ENCODE assay signal across 33 cellular contexts in genomic region chr2:14270036-14270582, GRCh38.
"Had no signal": no experiment of that assay in that cellular context is flagged by ENCODE, and none has a peak within 500 bp of the region (broad histone marks: within the 10 kb centered on the region; RNA-seq: fewer than 3 reads in every experiment).

No MANE protein-coding gene starts in this region.

- H3K36me3 ChIP-seq: ascending aorta, breast epithelium, esophagus muscularis mucosa, gastroesophageal sphincter, WERI-Rb-1 had no signal

- H3K27ac ChIP-seq: ascending aorta, breast epithelium, coronary artery, dorsolateral prefrontal cortex, esophagus muscularis mucosa, foreskin keratinocyte, gastroesophageal sphincter, WERI-Rb-1 had no signal

- H3K4me3 ChIP-seq: ascending aorta, breast epithelium, coronary artery, dorsolateral prefrontal cortex, esophagus muscularis mucosa, gastroesophageal sphincter had no signal

- H3K27me3 Mint-ChIP-seq: activated B cell treated with CpG ODN at 0.5 μM for 24 hours; activated CD8-positive, alpha-beta T cell treated with anti-CD3 and anti-CD28 coated beads for 36 hours; activated naive CD8-positive, alpha-beta T cell; activated T-helper 17 cell treated with anti-CD3 and anti-CD28 coated beads, Interleukin-2, amount 50 U/mL, for 72 hours; central memory CD8-positive, alpha-beta T cell; dendritic cell treated with granulocyte-macrophage colony-stimulating factor and Interleukin-4, amounts not matched to agents 40 ng/mL and 50 ng/mL, for 4 days; T-helper 17 cell had no signal

- H3K27me3 ChIP-seq: ascending aorta, breast epithelium, dorsolateral prefrontal cortex, esophagus muscularis mucosa, foreskin keratinocyte, gastroesophageal sphincter had no signal

- DNase-seq: activated B cell treated with CpG ODN at 0.5 μM for 24 hours; activated CD4-positive, alpha-beta T cell treated with anti-CD3 and anti-CD28 coated beads for 48 hours; activated CD4-positive, alpha-beta T cell treated with anti-CD3 and anti-CD28 coated beads, Interleukin-2, amount 50 U/mL, for 1 hour; activated CD4-positive, alpha-beta T cell treated with anti-CD3 and anti-CD28 coated beads, Interleukin-2, amount 50 U/mL, for 48 hours; activated CD8-positive, alpha-beta memory T cell treated with anti-CD3 and anti-CD28 coated beads for 24 hours; activated CD8-positive, alpha-beta T cell treated with anti-CD3 and anti-CD28 coated beads for 36 hours; activated effector memory CD4-positive, alpha-beta T cell treated with Interleukin-2 at 50 U/mL for 16 hours; activated gamma-delta T cell treated with Interleukin-2 at 50 U/mL for 16 hours; activated naive CD4-positive, alpha-beta T cell treated with anti-CD3 and anti-CD28 coated beads, Interleukin-2, amount 50 U/mL, for 16 hours; activated naive CD4-positive, alpha-beta T cell treated with Interleukin-2 at 50 U/mL for 16 hours; activated T-cell treated with anti-CD3 and anti-CD28 coated beads, Interleukin-2, amount 50 U/mL, for 4 hours; amygdala; dorsolateral prefrontal cortex; effector memory CD4-positive, alpha-beta T cell; endodermal cell; erythroblast; foreskin keratinocyte; T-helper 1 cell; T-helper 17 cell; T1000; WERI-Rb-1 had no signal

- H3K9me3 ChIP-seq: ascending aorta, breast epithelium, esophagus muscularis mucosa, gastroesophageal sphincter had no signal

- ATAC-seq: activated CD4-positive, CD25-positive, alpha-beta regulatory T cell treated with anti-CD3 and anti-CD28 coated beads, Interleukin-2, amount 50 U/mL, for 24 hours; activated CD8-positive, alpha-beta T cell treated with anti-CD3 and anti-CD28 coated beads for 36 hours; activated T-cell treated with anti-CD3 and anti-CD28 coated beads, Interleukin-2, amount 50 U/mL, for 4 hours; activated T-helper 17 cell treated with anti-CD3 and anti-CD28 coated beads, Interleukin-2, amount 50 U/mL, for 72 hours; foreskin keratinocyte; gastroesophageal sphincter; T-helper 17 cell had no signal

- H3K36me3 Mint-ChIP-seq: activated naive CD8-positive, alpha-beta T cell; brain had no signal

- H3K4me3 Mint-ChIP-seq: activated B cell treated with CpG ODN at 0.5 μM for 24 hours; activated CD8-positive, alpha-beta T cell treated with anti-CD3 and anti-CD28 coated beads for 36 hours; activated naive CD8-positive, alpha-beta T cell; activated T-cell treated with anti-CD3 and anti-CD28 coated beads, Interleukin-2, amount 50 U/mL, for 4 hours; activated T-helper 17 cell treated with anti-CD3 and anti-CD28 coated beads, Interleukin-2, amount 50 U/mL, for 72 hours; brain; central memory CD8-positive, alpha-beta T cell; dendritic cell treated with granulocyte-macrophage colony-stimulating factor and Interleukin-4, amounts not matched to agents 40 ng/mL and 50 ng/mL, for 4 days; endodermal cell; T-helper 17 cell; T-helper 2 cell treated with Interferon-gamma antibody and Interleukin-4, amounts not matched to agents 5 μg/mL and 100 μg/mL, for 36 hours had no signal

- H3K4me1 Mint-ChIP-seq: activated B cell treated with CpG ODN at 0.5 μM for 24 hours; activated T-helper 17 cell treated with anti-CD3 and anti-CD28 coated beads, Interleukin-2, amount 50 U/mL, for 72 hours; brain; central memory CD8-positive, alpha-beta T cell; endodermal cell; T-helper 17 cell had no signal

- H3K27ac Mint-ChIP-seq: activated B cell treated with CpG ODN at 0.5 μM for 24 hours; activated CD8-positive, alpha-beta T cell treated with anti-CD3 and anti-CD28 coated beads for 36 hours; activated naive CD8-positive, alpha-beta T cell; activated T-helper 17 cell treated with anti-CD3 and anti-CD28 coated beads, Interleukin-2, amount 50 U/mL, for 72 hours; brain; dendritic cell treated with granulocyte-macrophage colony-stimulating factor and Interleukin-4, amounts not matched to agents 40 ng/mL and 50 ng/mL, for 4 days; endodermal cell; T-helper 17 cell; T-helper 2 cell treated with Interferon-gamma antibody and Interleukin-4, amounts not matched to agents 5 μg/mL and 100 μg/mL, for 36 hours had no signal

- H3K4me1 ChIP-seq: ascending aorta, breast epithelium, esophagus muscularis mucosa, foreskin keratinocyte, gastroesophageal sphincter had no signal
